ENCODE assay signal across 23 cellular contexts in the genomic region with DNA sequence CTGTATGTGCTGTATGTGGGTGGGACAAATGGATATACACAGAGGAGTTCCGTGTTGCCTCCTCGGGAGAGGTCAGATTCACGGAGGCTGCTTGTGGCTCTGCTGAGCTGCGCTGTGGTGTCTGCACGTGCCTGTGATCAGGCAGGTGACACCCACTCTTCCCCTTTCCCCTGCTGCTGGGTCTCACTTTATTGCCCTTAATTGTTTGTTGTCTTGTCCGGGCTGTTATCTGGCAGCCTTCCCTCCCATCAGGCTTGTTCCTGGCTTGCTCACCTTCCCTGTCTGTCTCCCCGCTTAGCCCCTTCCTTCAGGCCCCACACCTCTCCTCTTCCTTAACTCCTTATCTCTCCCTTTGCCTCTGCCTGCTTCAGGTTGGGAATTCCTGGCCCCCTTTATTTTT. TPM values are rescaled to one million over a fixed set of nuclear protein-coding genes. Genes with fewer than 3 reads are reported as not detected.
DNase-seq lines count a peak whose midpoint lies in the region; ATAC-seq and TF ChIP-seq lines count a peak whose summit lies in the region.
"Had no signal": no experiment of that assay in that cellular context is flagged by ENCODE, and none has a peak within 500 bp of the region (broad histone marks: within the 10 kb centered on the region; RNA-seq: fewer than 3 reads in every experiment).

No MANE protein-coding gene starts in this region.

- H3K9me2 ChIP-seq in GM23338 (ENCODE audit: insufficient read depth), result no peaks in the 10 kb centered on the region

- peaks cover 7% of the 10 kb centered on the region; the same call in 1 of the 2 replicates for H3F3A ChIP-seq in GM23338 (replicated peaks; ENCODE audit: low read depth)

- H3K4me1 ChIP-seq in mesodermal cell (ENCODE audit: control insufficient read depth, insufficient read depth, low read length, poor library complexity, severe bottlenecking), result peaks cover 14% of the 10 kb centered on the region
- H3K4me1 ChIP-seq in GM23338 (ENCODE audit: insufficient read depth), result peaks cover 12% of the 10 kb centered on the region; the same call in 1 of the 2 replicates

- no peak overlapping the region for H3K4me2 ChIP-seq in GM23338

- H3K36me3 Mint-ChIP-seq in GM23338 (ENCODE audit: low read depth), result no peaks in the 10 kb centered on the region; the same call in 2 of the 3 replicates

- peak overlapping the region; percentile 31 for H3K27ac ChIP-seq in VCaP
- peak overlapping the region; percentile 6 for H3K27ac ChIP-seq in mesodermal cell (ENCODE audit: low read depth, low read length, severe bottlenecking)
- no peak overlapping the region for H3K27ac ChIP-seq in GM23338 (ENCODE audit: low read depth)
- H3K27ac ChIP-seq: spleen, vagina had no signal

- no peak overlapping the region for H3K4me3 Mint-ChIP-seq in GM23338
- H3K4me3 Mint-ChIP-seq: activated CD4-positive, alpha-beta memory T cell treated with anti-CD3 and anti-CD28 coated beads, Interleukin-2, amount 10 ng/mL, durations not matched to agents 7 days and 5 days; activated naive CD4-positive, alpha-beta T cell treated with anti-CD3 and anti-CD28 coated beads for 36 hours; CD4-positive, alpha-beta T cell; stimulated activated naive CD8-positive, alpha-beta T cell treated with anti-CD3 and anti-CD28 coated beads, Interleukin-15, amount 100 ng/mL, for 72 hours had no signal

- H3K27me3 ChIP-seq in GM23338 (ENCODE audit: insufficient read depth), result peaks cover 18% of the 10 kb centered on the region
- H3K27me3 ChIP-seq: spleen, vagina had no signal

- H3K4me1 Mint-ChIP-seq in GM23338, result peaks cover 11% of the 10 kb centered on the region; the same call in 2 of the 3 replicates
- H3K4me1 Mint-ChIP-seq: stimulated activated naive CD8-positive, alpha-beta T cell treated with anti-CD3 and anti-CD28 coated beads, Interleukin-15, amount 100 ng/mL, for 72 hours had no signal

- no peaks in the 10 kb centered on the region for H3K79me2 ChIP-seq in GM23338 (replicated peaks; ENCODE audit: insufficient read depth)

- no peaks in the 10 kb centered on the region for H3K9me3 Mint-ChIP-seq in GM23338
- H3K9me3 Mint-ChIP-seq: activated CD4-positive, alpha-beta memory T cell treated with anti-CD3 and anti-CD28 coated beads, Interleukin-2, amount 10 ng/mL, durations not matched to agents 7 days and 5 days; activated naive CD4-positive, alpha-beta T cell treated with anti-CD3 and anti-CD28 coated beads for 36 hours; CD4-positive, alpha-beta T cell; stimulated activated naive CD8-positive, alpha-beta T cell treated with anti-CD3 and anti-CD28 coated beads, Interleukin-15, amount 100 ng/mL, for 72 hours had no signal

- no peak for ATAC-seq in GM23338
- ATAC-seq: activated CD4-positive, CD25-positive, alpha-beta regulatory T cell treated with anti-CD3 and anti-CD28 coated beads, Interleukin-2, amount 50 U/mL, for 24 hours; right cardiac atrium; stimulated activated naive CD8-positive, alpha-beta T cell treated with anti-CD3 and anti-CD28 coated beads, Interleukin-15, amount 100 ng/mL, for 72 hours had no signal

- H2AFZ ChIP-seq in GM23338, result no peak overlapping the region

- no peaks in the 10 kb centered on the region for H3K9me3 ChIP-seq in mesodermal cell (ENCODE audit: control insufficient read depth, low read length)
- H3K9me3 ChIP-seq: spleen, vagina had no signal

- DNase-seq in COR-L47 (lab: John Stamatoyannopoulos, UW) (peak; percentile 51), NCI-H1092 (lab: John Stamatoyannopoulos, UW) (peak; percentile 19), NK-92 (lab: John Stamatoyannopoulos, UW; ENCODE audit: unreplicated experiment) (no peak), GM23338 (ENCODE audit: low spot score) (no peak), SIG-M5 treated with dmso at 0.1 percent for 504 hours (lab: John Stamatoyannopoulos, UW; ENCODE audit: unreplicated experiment) (no peak), NCI-H526 treated with DMSO at 0.1 percent for 48 hours (lab: John Stamatoyannopoulos, UW) (no peak)
- DNase-seq: activated CD4-positive, alpha-beta memory T cell treated with anti-CD3 and anti-CD28 coated beads, Interleukin-2, amount 10 ng/mL, durations not matched to agents 7 days and 5 days; activated naive CD4-positive, alpha-beta T cell treated with anti-CD3 and anti-CD28 coated beads for 36 hours; CD4-positive, alpha-beta T cell; hypothalamus; KBM-7; left cardiac atrium; NCI-H446 treated with DMSO at 0.1 percent for 48 hours; right cardiac atrium; Right ventricle myocardium superior; spleen; stimulated activated CD8-positive, alpha-beta memory T cell treated with anti-CD3 and anti-CD28 coated beads, Interleukin-4, amount 100 ng/mL, for 48 hours; stimulated activated naive CD8-positive, alpha-beta T cell treated with anti-CD3 and anti-CD28 coated beads, Interleukin-15, amount 100 ng/mL, for 72 hours; T-helper 2 cell had no signal

- H3K27me3 Mint-ChIP-seq in GM23338 (ENCODE audit: insufficient read depth, low read depth, poor library complexity), result peaks cover 13% of the 10 kb centered on the region

- H3K36me3 ChIP-seq in mesodermal cell (ENCODE audit: control insufficient read depth, insufficient read depth, low read length), result peaks cover 20% of the 10 kb centered on the region
- no peaks in the 10 kb centered on the region for H3K36me3 ChIP-seq in GM23338 (ENCODE audit: insufficient read depth)
- H3K36me3 ChIP-seq: vagina had no signal

- H4K20me1 ChIP-seq in GM23338 (replicated peaks; ENCODE audit: insufficient read depth), result no peaks in the 10 kb centered on the region

- 76 to 84% methylated on average over 7 of the region's 7 CpGs for WGBS in mesodermal cell (ENCODE audit: insufficient coverage in 2 of 2), 2 experiments

- TF ChIP-seq CTCF in VCaP (conservative IDR thresholded peaks at IDR 0.05) (no peak), GM23338 (conservative IDR thresholded peaks at IDR 0.05; ENCODE audit: low read depth in 2 of 2) (no peak)

- H3K4me3 ChIP-seq in mesodermal cell (ENCODE audit: extremely low read depth, insufficient read depth, low read length, poor library complexity, severe bottlenecking), result no peak overlapping the region
- no peak overlapping the region for H3K4me3 ChIP-seq in GM23338
- H3K4me3 ChIP-seq: spleen, vagina had no signal

- H3K27ac Mint-ChIP-seq in GM23338, result no peak overlapping the region
- H3K27ac Mint-ChIP-seq: activated CD4-positive, alpha-beta memory T cell treated with anti-CD3 and anti-CD28 coated beads, Interleukin-2, amount 10 ng/mL, durations not matched to agents 7 days and 5 days; activated naive CD4-positive, alpha-beta T cell treated with anti-CD3 and anti-CD28 coated beads for 36 hours; CD4-positive, alpha-beta T cell; stimulated activated naive CD8-positive, alpha-beta T cell treated with anti-CD3 and anti-CD28 coated beads, Interleukin-15, amount 100 ng/mL, for 72 hours had no signal

TF ChIP-seq in GM23338, 12 proteins besides CTCF, POLR2A, EP300 and RAD21 (continues in another document):
- no peak for TF ChIP-seq POLR2AphosphoS5 (IDR thresholded peaks at IDR 0.05; ENCODE audit: low read depth)
- no peak for TF ChIP-seq EZH2 (IDR thresholded peaks at IDR 0.05; ENCODE audit: low read depth, unreplicated experiment)
- TF ChIP-seq STAT1 (IDR thresholded peaks at IDR 0.05; ENCODE audit: unreplicated experiment), result no peak
- no peak for TF ChIP-seq ZNF331 (CRISPR knock-in tag; IDR thresholded peaks at IDR 0.05; ENCODE audit: low read depth)
- no peak for TF ChIP-seq CREB1 (CRISPR knock-in tag; IDR thresholded peaks at IDR 0.05; ENCODE audit: low read depth)
- TF ChIP-seq ZNF114 (CRISPR knock-in tag; IDR thresholded peaks at IDR 0.05), result no peak
- no peak for TF ChIP-seq EZH2phosphoT487 (IDR thresholded peaks at IDR 0.05; ENCODE audit: unreplicated experiment)
- TF ChIP-seq, protein P1, sequence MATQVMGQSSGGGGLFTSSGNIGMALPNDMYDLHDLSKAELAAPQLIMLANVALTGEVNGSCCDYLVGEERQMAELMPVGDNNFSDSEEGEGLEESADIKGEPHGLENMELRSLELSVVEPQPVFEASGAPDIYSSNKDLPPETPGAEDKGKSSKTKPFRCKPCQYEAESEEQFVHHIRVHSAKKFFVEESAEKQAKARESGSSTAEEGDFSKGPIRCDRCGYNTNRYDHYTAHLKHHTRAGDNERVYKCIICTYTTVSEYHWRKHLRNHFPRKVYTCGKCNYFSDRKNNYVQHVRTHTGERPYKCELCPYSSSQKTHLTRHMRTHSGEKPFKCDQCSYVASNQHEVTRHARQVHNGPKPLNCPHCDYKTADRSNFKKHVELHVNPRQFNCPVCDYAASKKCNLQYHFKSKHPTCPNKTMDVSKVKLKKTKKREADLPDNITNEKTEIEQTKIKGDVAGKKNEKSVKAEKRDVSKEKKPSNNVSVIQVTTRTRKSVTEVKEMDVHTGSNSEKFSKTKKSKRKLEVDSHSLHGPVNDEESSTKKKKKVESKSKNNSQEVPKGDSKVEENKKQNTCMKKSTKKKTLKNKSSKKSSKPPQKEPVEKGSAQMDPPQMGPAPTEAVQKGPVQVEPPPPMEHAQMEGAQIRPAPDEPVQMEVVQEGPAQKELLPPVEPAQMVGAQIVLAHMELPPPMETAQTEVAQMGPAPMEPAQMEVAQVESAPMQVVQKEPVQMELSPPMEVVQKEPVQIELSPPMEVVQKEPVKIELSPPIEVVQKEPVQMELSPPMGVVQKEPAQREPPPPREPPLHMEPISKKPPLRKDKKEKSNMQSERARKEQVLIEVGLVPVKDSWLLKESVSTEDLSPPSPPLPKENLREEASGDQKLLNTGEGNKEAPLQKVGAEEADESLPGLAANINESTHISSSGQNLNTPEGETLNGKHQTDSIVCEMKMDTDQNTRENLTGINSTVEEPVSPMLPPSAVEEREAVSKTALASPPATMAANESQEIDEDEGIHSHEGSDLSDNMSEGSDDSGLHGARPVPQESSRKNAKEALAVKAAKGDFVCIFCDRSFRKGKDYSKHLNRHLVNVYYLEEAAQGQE (IDR thresholded peaks at IDR 0.05; ENCODE audit: unreplicated experiment), result no peak

RNA-seq across cellular contexts. Expression of a gene that starts 13.5 kb away (rescaled TPM):
- polyA plus RNA-seq in mesodermal cell (2013, experiment 1 of 2), result 21.4 TPM
- polyA plus RNA-seq in mesodermal cell (2013, experiment 2 of 2), result 19.5 TPM
- total RNA-seq in GM23338 (2014; rRNA removed; shearing (Covaris generic)), result 1.0 and 2.7 TPM in 2 replicates
- polyA plus RNA-seq in GM23338 (2016; fragmentation: Nextera tagmentation; extraction: Ambion mirVana), result 0.87 and 1.4 TPM in 2 replicates
- total RNA-seq: activated naive CD4-positive, alpha-beta T cell treated with anti-CD3 and anti-CD28 coated beads for 36 hours; CD4-positive, alpha-beta T cell had no signal

RNA-seq across cellular contexts. Expression of a gene that starts 48.1 kb away (rescaled TPM):
- 12.1 TPM for polyA plus RNA-seq in mesodermal cell (2013, experiment 1 of 2)
- polyA plus RNA-seq in mesodermal cell (2013, experiment 2 of 2), result 11.9 TPM
- total RNA-seq in GM23338 (2014; rRNA removed; shearing (Covaris generic)), result 9.1 and 9.4 TPM in 2 replicates
- polyA plus RNA-seq in GM23338 (2016; fragmentation: Nextera tagmentation; extraction: Ambion mirVana), result 0.40 and 0.74 TPM in 2 replicates

RNA-seq across cellular contexts. Expression of a gene that starts 48.4 kb away (rescaled TPM):
- polyA plus RNA-seq in mesodermal cell (2013, experiment 1 of 2), result 35.9 TPM
- 36.2 TPM for polyA plus RNA-seq in mesodermal cell (2013, experiment 2 of 2)
- total RNA-seq in GM23338 (2014; rRNA removed; shearing (Covaris generic)), result 36.2 and 36.3 TPM in 2 replicates
- polyA plus RNA-seq in GM23338 (2016; fragmentation: Nextera tagmentation; extraction: Ambion mirVana), result 11.4 and 11.7 TPM in 2 replicates

Comparison
In these comparisons a context has a peak if more than half of its experiments do, and no peak if none do; other contexts are left out.
1. DNase-seq: peak in COR-L47 (single experiment) and NCI-H1092 (single experiment); none in NK-92 (single experiment), GM23338 (single experiment), SIG-M5 treated with dmso at 0.1 percent for 504 hours (single experiment) and NCI-H526 treated with DMSO at 0.1 percent for 48 hours (single experiment).